Comparison of ENCODE assay signal across 21 cellular contexts in the genomic region with DNA sequence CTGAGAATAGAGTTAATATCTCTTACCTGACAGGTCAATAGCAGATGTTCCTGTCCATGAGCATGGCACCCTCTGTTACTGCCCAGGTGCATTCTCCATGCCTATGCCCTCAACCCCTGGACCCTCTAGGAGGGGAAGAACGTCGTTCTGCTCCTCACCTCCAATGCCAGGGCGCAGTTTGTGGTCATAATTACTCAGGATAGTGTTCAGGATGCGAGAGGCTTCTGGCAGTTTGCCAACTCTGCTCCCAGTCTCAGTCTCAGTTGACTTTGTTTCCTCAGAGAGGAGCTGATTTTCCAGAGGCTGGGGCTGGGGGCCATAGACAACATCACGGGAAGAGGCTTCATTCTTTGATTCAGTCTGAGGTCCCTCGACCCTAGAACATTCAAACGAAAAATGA. TPM values are rescaled to one million over a fixed set of nuclear protein-coding genes. Genes with fewer than 3 reads are reported as not detected.
"Had no signal": no experiment of that assay in that cellular context is flagged by ENCODE, and none has a peak within 500 bp of the region (broad histone marks: within the 10 kb centered on the region; RNA-seq: fewer than 3 reads in every experiment).

No MANE protein-coding gene starts in this region.

- H3K36me3 ChIP-seq: breast epithelium, prostate gland had no signal

- H3K27ac Mint-ChIP-seq: activated naive CD8-positive, alpha-beta T cell; dendritic cell treated with granulocyte-macrophage colony-stimulating factor and Interleukin-4, amounts not matched to agents 40 ng/mL and 50 ng/mL, for 4 days; effector memory CD8-positive, alpha-beta T cell; nephron; stimulated activated naive CD8-positive, alpha-beta T cell treated with anti-CD3 and anti-CD28 coated beads, Interleukin-15, amount 100 ng/mL, for 72 hours; T-helper 2 cell treated with Interferon-gamma antibody and Interleukin-4, amounts not matched to agents 5 μg/mL and 100 μg/mL, for 36 hours had no signal

- H3K4me3 Mint-ChIP-seq: activated naive CD8-positive, alpha-beta T cell; dendritic cell treated with granulocyte-macrophage colony-stimulating factor and Interleukin-4, amounts not matched to agents 40 ng/mL and 50 ng/mL, for 4 days; effector memory CD8-positive, alpha-beta T cell; nephron; stimulated activated naive CD8-positive, alpha-beta T cell treated with anti-CD3 and anti-CD28 coated beads, Interleukin-15, amount 100 ng/mL, for 72 hours; T-helper 2 cell treated with Interferon-gamma antibody and Interleukin-4, amounts not matched to agents 5 μg/mL and 100 μg/mL, for 36 hours had no signal

- H3K27ac ChIP-seq: prostate gland, spleen, testis, upper lobe of right lung had no signal

- H3K36me3 Mint-ChIP-seq: activated naive CD8-positive, alpha-beta T cell had no signal

- H3K27me3 ChIP-seq: testis, upper lobe of right lung had no signal

- H3K4me1 ChIP-seq: breast epithelium, prostate gland, spleen, testis, upper lobe of right lung had no signal

- H3K4me3 ChIP-seq: breast epithelium, prostate gland, spleen, testis, upper lobe of right lung had no signal

- DNase-seq: activated CD4-positive, alpha-beta T cell treated with anti-CD3 and anti-CD28 coated beads, Interleukin-2, amount 50 U/mL, for 1 hour; activated CD4-positive, CD25-positive, alpha-beta regulatory T cell; activated CD8-positive, alpha-beta memory T cell treated with anti-CD3 and anti-CD28 coated beads for 24 hours; activated gamma-delta T cell treated with Interleukin-2 at 50 U/mL for 16 hours; effector memory CD8-positive, alpha-beta T cell; foreskin melanocyte; spleen; stimulated activated naive CD8-positive, alpha-beta T cell treated with anti-CD3 and anti-CD28 coated beads, Interleukin-15, amount 100 ng/mL, for 72 hours; testis had no signal

- H3K9me3 Mint-ChIP-seq: dendritic cell treated with granulocyte-macrophage colony-stimulating factor and Interleukin-4, amounts not matched to agents 40 ng/mL and 50 ng/mL, for 4 days; stimulated activated naive CD8-positive, alpha-beta T cell treated with anti-CD3 and anti-CD28 coated beads, Interleukin-15, amount 100 ng/mL, for 72 hours; T-helper 2 cell treated with Interferon-gamma antibody and Interleukin-4, amounts not matched to agents 5 μg/mL and 100 μg/mL, for 36 hours had no signal

- H3K4me1 Mint-ChIP-seq: nephron; stimulated activated naive CD8-positive, alpha-beta T cell treated with anti-CD3 and anti-CD28 coated beads, Interleukin-15, amount 100 ng/mL, for 72 hours had no signal

- ATAC-seq: effector memory CD8-positive, alpha-beta T cell; stimulated activated naive CD8-positive, alpha-beta T cell treated with anti-CD3 and anti-CD28 coated beads, Interleukin-15, amount 100 ng/mL, for 72 hours had no signal

- H3K9me3 ChIP-seq: breast epithelium, prostate gland, spleen, testis, upper lobe of right lung had no signal

RNA-seq across cellular contexts. Expression of a gene that starts 57.3 kb away (rescaled TPM):
- total RNA-seq: breast epithelium, cerebellum, fibroblast of lung, lower leg skin, mesenteric fat pad, right cardiac atrium, spleen, upper lobe of right lung had no signal
- polyA plus RNA-seq: fibroblast of lung, right cardiac atrium, spleen had no signal
